In genomic region chr4:128241981-128242380, GRCh38 we compare ENCODE assay signal across 30 cellular contexts. TPM values are rescaled to one million over a fixed set of nuclear protein-coding genes. Genes with fewer than 3 reads are reported as not detected.
DNase-seq lines count a peak whose midpoint lies in the region; ATAC-seq, FAIRE-seq and TF ChIP-seq lines count a peak whose summit lies in the region.
"Had no signal": no experiment of that assay in that cellular context is flagged by ENCODE, and none has a peak within 500 bp of the region (broad histone marks: within the 10 kb centered on the region; RNA-seq: fewer than 3 reads in every experiment).

No MANE protein-coding gene starts in this region.

- H2BK12ac ChIP-seq in mesenchymal stem cell (ENCODE audit: low read length in 2 of 2): peak overlapping the region; percentile 37 to 67

- H3K4me3 ChIP-seq in HepG2 (replicated peaks in 1 of 3; ENCODE audit: insufficient read depth in 1 of 3, low read depth in 2 of 3, low read length in 3 of 3): no peak overlapping the region
- H3K4me3 ChIP-seq in right lobe of liver: no peak overlapping the region
- no peak overlapping the region for H3K4me3 ChIP-seq in breast epithelium
- H3K4me3 ChIP-seq in mesenchymal stem cell (ENCODE audit: insufficient read depth in 1 of 2, low read depth in 1 of 2, low read length in 2 of 2): no peak overlapping the region
- H3K4me3 ChIP-seq: GM23338, lower lobe of right lung, ovary had no signal

- TF ChIP-seq RAD21 in HepG2 (CRISPR knock-in tag; IDR thresholded peaks at IDR 0.05): no peak

- intact Hi-C loops in HepG2 (cut with micrococcal nuclease; ENCODE audit: unreplicated experiment) (no loop called here), right lobe of liver (cut with DNase I) (no loop called here), breast epithelium (cut with DNase I; ENCODE audit: low total_unique reads) (no loop called here)

- H3K23ac ChIP-seq in mesenchymal stem cell (ENCODE audit: low read length in 2 of 2): no peak overlapping the region

- H3K4ac ChIP-seq in mesenchymal stem cell (ENCODE audit: low read depth in 1 of 2, low read length in 2 of 2): no peak overlapping the region

- TF ChIP-seq EP300 in HepG2 (IDR thresholded peaks at IDR 0.05; ENCODE audit: low read depth in 2 of 2, low read length in 2 of 2) (no peak), HepG2 (CRISPR knock-in tag; IDR thresholded peaks at IDR 0.05; ENCODE audit: borderline replicate concordance) (no peak)

- H2BK5ac ChIP-seq in mesenchymal stem cell (ENCODE audit: low read depth, low read length, poor library complexity, severe bottlenecking): no peak overlapping the region

- H2AFZ ChIP-seq in HepG2 (ENCODE audit: low read length): no peak overlapping the region
- H2AFZ ChIP-seq in mesenchymal stem cell (ENCODE audit: low read depth, low read length): no peak overlapping the region

- POLR2A ChIA-PET in HepG2 (lab: Yijun Ruan, JAX): no interaction called here

- H3K4me3 Mint-ChIP-seq in type B pancreatic cell: no peak overlapping the region
- H3K4me3 Mint-ChIP-seq: activated CD8-positive, alpha-beta T cell treated with anti-CD3 and anti-CD28 coated beads for 36 hours; CD4-positive, CD25-positive, alpha-beta regulatory T cell; effector memory CD8-positive, alpha-beta T cell; GM23338; natural killer cell treated with Interleukin-12 subunit alpha and Interleukin-12 subunit beta and Interleukin-15 and Interleukin-18, amount 100 ng/mL, for 72 hours had no signal

- no peak overlapping the region for H2BK120ac ChIP-seq in mesenchymal stem cell (ENCODE audit: low read depth, low read length)

- no peak overlapping the region for H2BK15ac ChIP-seq in mesenchymal stem cell (ENCODE audit: low read depth, poor library complexity, severe bottlenecking)

- no peaks in the 10 kb centered on the region for H3K4me1 Mint-ChIP-seq in type B pancreatic cell (ENCODE audit: unreplicated experiment)
- H3K4me1 Mint-ChIP-seq: CD4-positive, CD25-positive, alpha-beta regulatory T cell; GM23338 had no signal

- no peak overlapping the region for H3K27ac ChIP-seq in HepG2 (ENCODE audit: extremely low read length, insufficient read depth, low read length)
- no peak overlapping the region for H3K27ac ChIP-seq in right lobe of liver
- H3K27ac ChIP-seq in breast epithelium: peak overlapping the region; percentile 51 to 52
- H3K27ac ChIP-seq in mesenchymal stem cell (ENCODE audit: low read length, poor library complexity, severe bottlenecking): peak overlapping the region; percentile 80
- H3K27ac ChIP-seq: lower lobe of right lung, ovary had no signal

- H3K79me1 ChIP-seq in mesenchymal stem cell (replicated peaks; ENCODE audit: low read length, poor library complexity, severe bottlenecking): peaks cover 2% of the 10 kb centered on the region

- H4K91ac ChIP-seq in mesenchymal stem cell (ENCODE audit: low read length): no peak overlapping the region

- BruUV-seq in HepG2 (replicated peaks; lab: Mats Ljungman, UMichigan): no TSS peak

- H3K4me2 ChIP-seq in HepG2 (ENCODE audit: low read depth, low read length): peak overlapping the region; percentile 71
- no peak overlapping the region for H3K4me2 ChIP-seq in mesenchymal stem cell (ENCODE audit: low read length, poor library complexity, severe bottlenecking)
- H3K4me2 ChIP-seq: GM23338 had no signal

- no peaks in the 10 kb centered on the region for H3K36me3 Mint-ChIP-seq in type B pancreatic cell
- H3K36me3 Mint-ChIP-seq: activated naive CD4-positive, alpha-beta T cell treated with anti-CD3 and anti-CD28 coated beads, Interleukin-2, amount 50 U/mL, for 72 hours; CD4-positive, CD25-positive, alpha-beta regulatory T cell; natural killer cell treated with Interleukin-12 subunit alpha and Interleukin-12 subunit beta and Interleukin-15 and Interleukin-18, amount 100 ng/mL, for 72 hours had no signal

- no peaks in the 10 kb centered on the region for H3K27me3 Mint-ChIP-seq in type B pancreatic cell

- H3K9ac ChIP-seq in HepG2 (ENCODE audit: insufficient read depth, low read depth, low read length) (no peak overlapping the region), mesenchymal stem cell (ENCODE audit: low read length) (peak overlapping the region; percentile 75)

- no peak for TF ChIP-seq CTCF in HepG2 (CRISPR knock-in tag; IDR thresholded peaks at IDR 0.05)
- no peak for TF ChIP-seq CTCF in right lobe of liver (IDR thresholded peaks at IDR 0.05)
- no peak for TF ChIP-seq CTCF in breast epithelium (IDR thresholded peaks at IDR 0.05)
- TF ChIP-seq CTCF in type B pancreatic cell (conservative IDR thresholded peaks at IDR 0.05): no peak

- no peak for ATAC-seq in HepG2
- no peak for ATAC-seq in right lobe of liver
- ATAC-seq in esophagus mucosa: no peak
- no peak for ATAC-seq in GM18519 (IDR thresholded peaks at IDR 0.05; ENCODE audit: low FRiP score, unreplicated experiment)
- ATAC-seq: activated CD8-positive, alpha-beta T cell treated with anti-CD3 and anti-CD28 coated beads for 36 hours; activated naive CD4-positive, alpha-beta T cell treated with anti-CD3 and anti-CD28 coated beads, Interleukin-2, amount 50 U/mL, for 72 hours; effector memory CD8-positive, alpha-beta T cell; GM23338; natural killer cell treated with Interleukin-12 subunit alpha and Interleukin-12 subunit beta and Interleukin-15 and Interleukin-18, amount 100 ng/mL, for 72 hours had no signal

- H3K4me1 ChIP-seq in HepG2 (ENCODE audit: insufficient read depth, low read length): peaks cover 18% of the 10 kb centered on the region
- peaks cover 0 to 5% (median 0%) of the 10 kb centered on the region in 4 donors for H3K4me1 ChIP-seq in right lobe of liver
- no peaks in the 10 kb centered on the region for H3K4me1 ChIP-seq in breast epithelium
- H3K4me1 ChIP-seq in mesenchymal stem cell (ENCODE audit: control insufficient read depth, insufficient read depth, low read depth, low read length): peaks cover 12% of the 10 kb centered on the region
- H3K4me1 ChIP-seq: lower lobe of right lung had no signal

- H3K18ac ChIP-seq in mesenchymal stem cell (ENCODE audit: low read depth in 1 of 2, low read length in 2 of 2): no peak overlapping the region

- no peaks in the 10 kb centered on the region for H3K9me3 Mint-ChIP-seq in type B pancreatic cell
- H3K9me3 Mint-ChIP-seq: activated CD8-positive, alpha-beta T cell treated with anti-CD3 and anti-CD28 coated beads for 36 hours; effector memory CD8-positive, alpha-beta T cell; natural killer cell treated with Interleukin-12 subunit alpha and Interleukin-12 subunit beta and Interleukin-15 and Interleukin-18, amount 100 ng/mL, for 72 hours had no signal

- no peak overlapping the region for H3K14ac ChIP-seq in mesenchymal stem cell (ENCODE audit: low read length in 2 of 2)

- in situ Hi-C loops in HepG2 (cut with HindIII; ENCODE audit: extremely low pct_ligation_motif_present, low pct_unique_long_range_greater_than_20kb): no loop called here

- CTCF ChIA-PET in HepG2 (lab: Yijun Ruan, JAX; ENCODE audit: low intra/inter-chr PET ratio, low total read pairs): no interaction called here

- H4K20me1 ChIP-seq in HepG2 (ENCODE audit: insufficient read depth, low read length): no peaks in the 10 kb centered on the region

- peak overlapping the region; percentile 92 for H2AK5ac ChIP-seq in mesenchymal stem cell (ENCODE audit: low read length, severe bottlenecking)

- 77% methylated on average over 3 of the region's 3 CpGs for WGBS in HepG2 (ENCODE audit: low lambda C conversion rate)
- 52% methylated on average over 2 of the region's 3 CpGs for WGBS in right lobe of liver (ENCODE audit: insufficient coverage, low coverage, low lambda C conversion rate, missing lambda C conversion rate)
- 89% methylated on average over 3 of the region's 3 CpGs for WGBS in mesenchymal stem cell

- H3K9me3 ChIP-seq in HepG2 (ENCODE audit: low read length) (peaks cover 4% of the 10 kb centered on the region; the same call in 1 of the 2 replicates), right lobe of liver (no peaks in the 10 kb centered on the region), breast epithelium (no peaks in the 10 kb centered on the region), mesenchymal stem cell (ENCODE audit: control insufficient read depth, low read length) (no peaks in the 10 kb centered on the region)
- H3K9me3 ChIP-seq: lower lobe of right lung, ovary had no signal

- H3K27me3 ChIP-seq in HepG2 (ENCODE audit: control insufficient read depth in 1 of 2, insufficient read depth in 2 of 2, low read length in 2 of 2) (peaks cover 0 to 2% of the 10 kb centered on the region in 2 experiments; a peak in 2 of 5 replicates), right lobe of liver (no peaks in the 10 kb centered on the region), breast epithelium (no peaks in the 10 kb centered on the region), mesenchymal stem cell (ENCODE audit: control insufficient read depth in 1 of 2, insufficient read depth in 1 of 2, low read length in 2 of 2) (no peaks in the 10 kb centered on the region)
- H3K27me3 ChIP-seq: ovary had no signal

- TF ChIP-seq POLR2A in HepG2 (IDR thresholded peaks at IDR 0.05; ENCODE audit: insufficient read depth in 1 of 2, low read depth in 2 of 2, low read length in 2 of 2) (no peak), right lobe of liver (IDR thresholded peaks at IDR 0.05) (no peak), breast epithelium (IDR thresholded peaks at IDR 0.05) (no peak)

- H4K8ac ChIP-seq in mesenchymal stem cell (ENCODE audit: low read length): no peak overlapping the region

- DNase-seq in HepG2 (ENCODE audit: low spot score): no peak
- no peak for DNase-seq in right lobe of liver
- no peak for DNase-seq in breast epithelium (ENCODE audit: low spot score in 2 of 2)
- no peak for DNase-seq in mesenchymal stem cell
- DNase-seq in type B pancreatic cell (ENCODE audit: extremely low spot score, unreplicated experiment): no peak
- DNase-seq in frontal cortex (ENCODE audit: low spot score in 2 of 2): no peak
- DNase-seq: activated CD4-positive, alpha-beta T cell treated with anti-CD3 and anti-CD28 coated beads for 1 hour; activated CD8-positive, alpha-beta T cell treated with anti-CD3 and anti-CD28 coated beads for 36 hours; activated effector memory CD4-positive, alpha-beta T cell treated with Interleukin-2 at 50 U/mL for 16 hours; AML-193; Calu3; CD4-positive, CD25-positive, alpha-beta regulatory T cell; cortex of kidney; DMS79 treated with DMSO at 0.1 percent for 48 hours; effector memory CD8-positive, alpha-beta T cell; GDM1; kidney glomerular epithelial cell; lower lobe of right lung; NCI-H1105; NCI-H187 treated with DMSO at 0.1 percent for 48 hours; NCI-H510A; ovary; stimulated activated CD4-positive, alpha-beta T cell treated with anti-CD3 and anti-CD28 coated beads, Interleukin-1b, Interleukin-23, amount 100 ng/mL, for 48 hours; stimulated activated naive CD4-positive, alpha-beta T cell treated with Interleukin-2 at 50 U/mL for 16 hours had no signal

- FAIRE-seq in HepG2 (lab: Jason Lieb, UNC): no peak
- FAIRE-seq in frontal cortex (lab: Jason Lieb, UNC): no peak
- FAIRE-seq: urothelium cell line had no signal

- H3K27ac Mint-ChIP-seq in type B pancreatic cell: peak overlapping the region; percentile 42
- H3K27ac Mint-ChIP-seq: activated CD8-positive, alpha-beta T cell treated with anti-CD3 and anti-CD28 coated beads for 36 hours; activated naive CD4-positive, alpha-beta T cell treated with anti-CD3 and anti-CD28 coated beads, Interleukin-2, amount 50 U/mL, for 72 hours; effector memory CD8-positive, alpha-beta T cell; GM23338; natural killer cell treated with Interleukin-12 subunit alpha and Interleukin-12 subunit beta and Interleukin-15 and Interleukin-18, amount 100 ng/mL, for 72 hours had no signal

- H3K36me3 ChIP-seq in HepG2 (replicated peaks in 1 of 2; ENCODE audit: control insufficient read depth in 1 of 2, insufficient read depth in 2 of 2, low read length in 2 of 2) (no peaks in the 10 kb centered on the region), right lobe of liver (no peaks in the 10 kb centered on the region), breast epithelium (no peaks in the 10 kb centered on the region), mesenchymal stem cell (ENCODE audit: control insufficient read depth in 1 of 2, insufficient read depth in 2 of 2, low read depth in 1 of 2, low read length in 2 of 2) (no peaks in the 10 kb centered on the region)
- H3K36me3 ChIP-seq: lower lobe of right lung, ovary had no signal

- no peaks in the 10 kb centered on the region for H3K79me2 ChIP-seq in HepG2 (ENCODE audit: insufficient read depth, low read length)

RNA-seq across cellular contexts. Expression of gene PGRMC2, which starts 45.6 kb away (rescaled TPM):
- total RNA-seq in HepG2 (2016; rRNA removed; fragmentation: Illumina TruSeq; extraction: Trizol) (19.8 and 27.2 TPM in 2 replicates), right lobe of liver (100 to 1,000 TPM in 1 of 6 experiments, 10 to 100 TPM in 5; 54.3 to 129 (median 65.7) TPM), breast epithelium (10 to 100 TPM; 34.7 to 51.2 (median 47.5) TPM), type B pancreatic cell (ENCODE audit: low replicate concordance) (78.1 and 89.0 TPM in 2 replicates), frontal cortex (28.1 TPM), esophagus mucosa (32.2 TPM)
- total RNA-seq in HepG2 (2016; cell fraction: cytosol; rRNA removed; fragmentation: Illumina TruSeq; extraction: Trizol; ENCODE audit: low read depth): 5.6 and 7.3 TPM in 2 replicates
- total RNA-seq in HepG2 (2016; cell fraction: insoluble cytoplasmic fraction; rRNA removed; fragmentation: Illumina TruSeq; extraction: Trizol): 18.8 and 21.0 TPM in 2 replicates
- 22.0 and 23.6 TPM in 2 replicates for total RNA-seq in HepG2 (2016; cell fraction: membrane; rRNA removed; fragmentation: Illumina TruSeq; extraction: Trizol)
- 38.9 and 41.1 TPM in 2 replicates for total RNA-seq in HepG2 (2016; cell fraction: nucleus; rRNA removed; fragmentation: Illumina TruSeq; extraction: Trizol)
- 15.4 and 16.0 TPM in 2 replicates for polyA plus RNA-seq in HepG2 (2011; rRNA removed)
- 5.6 and 9.7 TPM in 2 replicates for polyA plus RNA-seq in HepG2 (2011; cell fraction: cytosol; rRNA removed)
- polyA plus RNA-seq in HepG2 (2011; cell fraction: nucleus; rRNA removed): 3.3 and 5.9 TPM in 2 replicates
- polyA plus RNA-seq in HepG2 (2012): 88.6 and 121 TPM in 2 replicates
- 16.7 and 17.1 TPM in 2 replicates for polyA plus RNA-seq in HepG2 (2016; cell fraction: cytosol; fragmentation: Illumina TruSeq; extraction: Trizol; ENCODE audit: low read depth)
- 56.1 and 64.1 TPM in 2 replicates for polyA plus RNA-seq in HepG2 (2016; cell fraction: insoluble cytoplasmic fraction; fragmentation: Illumina TruSeq; extraction: Trizol; ENCODE audit: low read depth)
- polyA plus RNA-seq in HepG2 (2016; cell fraction: membrane; fragmentation: Illumina TruSeq; extraction: Trizol; ENCODE audit: low read depth): 31.4 and 36.4 TPM in 2 replicates
- 142 and 152 TPM in 2 replicates for polyA plus RNA-seq in HepG2 (2016; cell fraction: nucleus; fragmentation: Illumina TruSeq; extraction: Trizol; ENCODE audit: insufficient read depth, low read depth)
- 2.3 TPM in 2 replicates for polyA minus RNA-seq in HepG2 (2011; rRNA and poly(A)+ RNA removed; ENCODE audit: low replicate concordance)
- 9.8 and 11.8 TPM in 2 replicates for polyA minus RNA-seq in HepG2 (2011; cell fraction: cytosol; rRNA and poly(A)+ RNA removed)
- 6.7 and 10.9 TPM in 2 replicates for polyA minus RNA-seq in HepG2 (2011; cell fraction: nucleus; rRNA and poly(A)+ RNA removed)
- polyA plus RNA-seq in mesenchymal stem cell (2013, experiment 1 of 2): 117 TPM
- 116 TPM for polyA plus RNA-seq in mesenchymal stem cell (2013, experiment 2 of 2)

Comparison
In these comparisons a context has a peak if more than half of its experiments do, and no peak if none do; other contexts are left out.
1. H3K27ac ChIP-seq: peak in breast epithelium (2 of 2) and mesenchymal stem cell (single experiment); none in HepG2 (single experiment) and right lobe of liver (0 of 3).